Comparison of ENCODE assay signal across 13 cellular contexts in genomic region chr10:117164878-117165556, GRCh38. TPM values are rescaled to one million over a fixed set of nuclear protein-coding genes. Genes with fewer than 3 reads are reported as not detected.
DNase-seq lines count a peak whose midpoint lies in the region; ATAC-seq and TF ChIP-seq lines count a peak whose summit lies in the region.
"Had no signal": no experiment of that assay in that cellular context is flagged by ENCODE, and none has a peak within 500 bp of the region (broad histone marks: within the 10 kb centered on the region; RNA-seq: fewer than 3 reads in every experiment).

No MANE protein-coding gene starts in this region.

- H3K27me3 ChIP-seq in A673 (replicated peaks; ENCODE audit: insufficient read depth, low read depth, low read length, poor library complexity) (no peaks in the 10 kb centered on the region), dorsolateral prefrontal cortex (peaks cover 14 to 100% (median 91%) of the 10 kb centered on the region in 45 donors), muscle layer of duodenum (ENCODE audit: low read depth, low read length) (peaks cover 91% of the 10 kb centered on the region), body of pancreas (peaks cover 0 to 80% of the 10 kb centered on the region in 2 donors)

- H3K9me3 ChIP-seq in A673 (ENCODE audit: low read depth, low read length, poor library complexity, severe bottlenecking) (no peaks in the 10 kb centered on the region), muscle layer of duodenum (ENCODE audit: control insufficient read depth in 1 of 2, low read length in 2 of 2) (no peaks in the 10 kb centered on the region), body of pancreas (no peaks in the 10 kb centered on the region)

- DNase-seq in A673 (ENCODE audit: low spot score) (no peak), ELF-1 (ENCODE audit: low read depth, low spot score) (peak; percentile 25), dorsolateral prefrontal cortex (no peak), epidermal melanocyte (ENCODE audit: insufficient read length, low spot score) (no peak), body of pancreas (no peak), GDM1 (lab: John Stamatoyannopoulos, UW) (no peak)
- DNase-seq: activated B cell treated with CpG ODN at 0.5 μM for 24 hours, activated gamma-delta T cell, NCI-H2171 had no signal

- intact Hi-C loops in A673 (cut with micrococcal nuclease; ENCODE audit: unreplicated experiment) (loop anchor here (2.0 to 5.0 kb wide), 2 partner anchors 74 to 273 kb away; no protein-coding TSS in a partner anchor), dorsolateral prefrontal cortex (cut with DNase I) (loop anchor here (2.0 to 5.0 kb wide), 5 partner anchors 28 to 283 kb away; partner anchors contain the start of gene SHTN1 (in 2 of the 2)), body of pancreas (cut with DNase I) (no loop called here)

- H3K4me3 ChIP-seq in A673 (ENCODE audit: low read depth, low read length, poor library complexity, severe bottlenecking) (peak overlapping the region; percentile 55), dorsolateral prefrontal cortex (peak overlapping the region in 56 of 59 donors; percentile 1 to 67 (median 42)), muscle layer of duodenum (ENCODE audit: low read depth in 1 of 2, low read length in 2 of 2) (peak overlapping the region; percentile 32 to 33), body of pancreas (no peak overlapping the region)
- H3K4me3 ChIP-seq: K562 had no signal

- POLR2A ChIA-PET in A673 (lab: Charles Lee; ENCODE audit: low non-redundant PET) = no interaction called here

- TF ChIP-seq CTCF in A673 (conservative IDR thresholded peaks at IDR 0.05; ENCODE audit: low read depth, low read length) (no peak), dorsolateral prefrontal cortex (IDR thresholded peaks at IDR 0.05 in 54 of 56, conservative IDR thresholded peaks at IDR 0.05 in 2 of 56; ENCODE audit: low read depth in 1 of 56, partially characterized antibody in 56 of 56) (no peak), body of pancreas (IDR thresholded peaks at IDR 0.05) (no peak)

- H3K27ac ChIP-seq in A673 (ENCODE audit: low read depth, low read length, poor library complexity, severe bottlenecking) (peak overlapping the region; percentile 73), dorsolateral prefrontal cortex (peak overlapping the region in 24 of 59 donors; percentile 7 to 71 (median 40)), muscle layer of duodenum (ENCODE audit: low read length) (no peak overlapping the region), body of pancreas (no peak overlapping the region)

- H3K4me1 ChIP-seq in A673 (ENCODE audit: insufficient read depth, low read length, poor library complexity, severe bottlenecking) = peaks cover 52% of the 10 kb centered on the region
- H3K4me1 ChIP-seq in muscle layer of duodenum (ENCODE audit: control insufficient read depth in 1 of 2, insufficient read depth in 2 of 2, low read length in 2 of 2) = peaks cover 0 to 51% of the 10 kb centered on the region in 2 donors
- peaks cover 56% of the 10 kb centered on the region for H3K4me1 ChIP-seq in body of pancreas

- ATAC-seq in body of pancreas (no peak), HG03108 (IDR thresholded peaks at IDR 0.05; ENCODE audit: unreplicated experiment) (no peak)

- H3K36me3 ChIP-seq in A673 (ENCODE audit: insufficient read depth, low read length, poor library complexity, severe bottlenecking) = no peaks in the 10 kb centered on the region
- no peaks in the 10 kb centered on the region for H3K36me3 ChIP-seq in muscle layer of duodenum (ENCODE audit: control insufficient read depth in 1 of 2, insufficient read depth in 2 of 2, low read length in 2 of 2)
- H3K36me3 ChIP-seq in body of pancreas (replicated peaks in 1 of 2; ENCODE audit: insufficient read depth in 1 of 2, low read depth in 2 of 2) = no peaks in the 10 kb centered on the region

- CTCF ChIA-PET in A673 (lab: Charles Lee) = interaction anchor here (3.3 kb wide), 1 partner anchor 368 kb away, joined by 28 read pairs; no protein-coding TSS in a partner anchor

- BruUV-seq in A673 (replicated peaks; lab: Mats Ljungman, UMichigan) = TSS peak; percentile 23

- TF ChIP-seq POLR2A in body of pancreas (IDR thresholded peaks at IDR 0.05) = no peak

- WGBS in body of pancreas, 2 donors = 6 to 15% methylated on average over 29 of the region's 29 CpGs

RNA-seq across cellular contexts. Expression of gene VAX1, which starts 26.9 kb away (rescaled TPM):
- total RNA-seq in A673 (2021) (65.1 and 74.4 TPM in 2 replicates), dorsolateral prefrontal cortex (1 to 10 TPM in 119 of 120 experiments, under 1 TPM in 1; 0.93 to 7.4 (median 3.3) TPM), body of pancreas (not detected)
- total RNA-seq: activated B cell treated with CpG ODN at 0.5 μM for 24 hours, K562, omental fat pad had no signal

RNA-seq across cellular contexts. Expression of gene KCNK18, which starts 32.3 kb away (rescaled TPM):
- total RNA-seq in A673 (2021) (0.43 and 0.44 TPM in 2 replicates), dorsolateral prefrontal cortex (under 1 TPM in 5 of 120 experiments, not detected in 115; 0.39 to 0.72 (median 0.49) TPM), body of pancreas (not detected)
- total RNA-seq: activated B cell treated with CpG ODN at 0.5 μM for 24 hours, K562, omental fat pad had no signal

Comparison
In these comparisons a context has a peak if more than half of its experiments do, and no peak if none do; other contexts are left out.
1. H3K4me3 ChIP-seq: peak in A673 (single experiment), dorsolateral prefrontal cortex (56 of 59) and muscle layer of duodenum (2 of 2); none in body of pancreas (0 of 2).